8 cellular contexts compared by ENCODE assay signal in genomic region chr5:177592010-177592834, GRCh38. TPM values are rescaled to one million over a fixed set of nuclear protein-coding genes. Genes with fewer than 3 reads are reported as not detected.
A peak's percentile ranks its signal among the peaks of the same experiment; 100 is the strongest.
DNase-seq lines count a peak whose midpoint lies in the region; ATAC-seq and TF ChIP-seq lines count a peak whose summit lies in the region.

Gene TMED9, plus strand, starts transcription at chr5:177592203. Its CDS starts 12 bp downstream, at chr5:177592215.

- H3K4me1 ChIP-seq in body of pancreas (peaks cover 29% of the 10 kb centered on the region), sigmoid colon (peaks cover 0 to 20% (median 17%) of the 10 kb centered on the region in 4 donors)

- TF ChIP-seq POLR2A in body of pancreas (IDR thresholded peaks at IDR 0.05) (peak; percentile 93 to 94 (median 93)), sigmoid colon (IDR thresholded peaks at IDR 0.05) (peak; percentile 67 to 70)

- H3K4me3 ChIP-seq in body of pancreas, result peak within 1 kb of the TSS; percentile 92 to 98
- peak within 1 kb of the TSS; percentile 64 to 97 (median 91) for H3K4me3 ChIP-seq in sigmoid colon

- TF ChIP-seq CTCF in body of pancreas (IDR thresholded peaks at IDR 0.05) (peak in 4 of 7 experiments; percentile 10 to 41 (median 23)), sigmoid colon (IDR thresholded peaks at IDR 0.05) (no peak)

- intact Hi-C loops in body of pancreas (cut with DNase I), result no loop called here
- intact Hi-C loops in sigmoid colon (cut with DNase I), result loop anchor here (2.0 kb wide), 1 partner anchor 39 kb away; no protein-coding TSS in a partner anchor

- peak within 1 kb of the TSS; percentile 46 to 92 (median 82) for H3K27ac ChIP-seq in body of pancreas
- peak within 1 kb of the TSS; percentile 72 to 82 (median 78) for H3K27ac ChIP-seq in sigmoid colon

- 1% methylated on average over 21 to 70 of the region's 71 CpGs for WGBS in body of pancreas, 2 donors
- 0% methylated on average over 71 of the region's 71 CpGs for WGBS in sigmoid colon, 2 donors

- H3K9me3 ChIP-seq in body of pancreas (no peaks in the 10 kb centered on the region), sigmoid colon (no peaks in the 10 kb centered on the region)

- no peak for TF ChIP-seq EP300 in sigmoid colon (IDR thresholded peaks at IDR 0.05)

- ATAC-seq in HG02798 (IDR thresholded peaks at IDR 0.05; ENCODE audit: poor library complexity, unreplicated experiment) (peak; percentile 97), body of pancreas (peak; percentile 98)

- H3K27me3 ChIP-seq in body of pancreas, result no peaks in the 10 kb centered on the region
- H3K27me3 ChIP-seq in sigmoid colon, result peaks cover 0 to 27% (median 0%) of the 10 kb centered on the region in 3 donors

- peaks cover 3 to 23% of the 10 kb centered on the region in 2 donors for H3K36me3 ChIP-seq in body of pancreas (replicated peaks in 1 of 2; ENCODE audit: insufficient read depth in 1 of 2, low read depth in 2 of 2)
- peaks cover 11 to 36% (median 27%) of the 10 kb centered on the region in 4 donors for H3K36me3 ChIP-seq in sigmoid colon

- DNase-seq in NCI-H1417 (lab: John Stamatoyannopoulos, UW) (peak; percentile 79 to 90 (median 84)), NCI-H1417 treated with DMSO at 0.1 percent for 48 hours (lab: John Stamatoyannopoulos, UW) (no peak), NCI-H1694 treated with DMSO at 0.1 percent for 48 hours (lab: John Stamatoyannopoulos, UW) (peak; percentile 64), UCSD-AML1 (lab: John Stamatoyannopoulos, UW; ENCODE audit: unreplicated experiment) (peak; percentile 85), body of pancreas (peak; percentile 90 to 93 (median 90)), iPS DF 19.7 (ENCODE audit: low read depth, low spot score) (peak; percentile 52), sigmoid colon (peak; percentile 88)

RNA-seq across cellular contexts. Expression of gene TMED9, which starts in this region (rescaled TPM):
- total RNA-seq in body of pancreas (100 to 1,000 TPM in 1 of 2 donors, 10 to 100 TPM in 1; 82.2 to 155 TPM), sigmoid colon (10 to 100 TPM; 48.9 to 64.5 (median 55.6) TPM)
- 100 to 1,000 TPM in 1 of 3 donors, 10 to 100 TPM in 2; 37.2 to 221 (median 73.8) TPM for polyA plus RNA-seq in sigmoid colon

Comparison
In these comparisons a context has a peak if more than half of its experiments do, and no peak if none do; other contexts are left out.
1. CTCF ChIP-seq: peak in body of pancreas (4 of 7); none in sigmoid colon (0 of 4).